26 cellular contexts compared by ENCODE assay signal in genomic region chr5:20230010-20230409, GRCh38.
"Had no signal": no experiment of that assay in that cellular context is flagged by ENCODE, and none has a peak within 500 bp of the region (broad histone marks: within the 10 kb centered on the region; RNA-seq: fewer than 3 reads in every experiment).

No MANE protein-coding gene starts in this region.

- H3K27ac ChIP-seq: brain microvascular endothelial cell, esophagus squamous epithelium, VCaP had no signal

- ATAC-seq: activated T-cell treated with anti-CD3 and anti-CD28 coated beads, Interleukin-2, amount 50 U/mL, for 72 hours; effector memory CD8-positive, alpha-beta T cell; T-helper 17 cell; WTC11 had no signal

- DNase-seq: activated CD4-positive, alpha-beta memory T cell treated with anti-CD3 and anti-CD28 coated beads, Interleukin-2, amount 10 ng/mL, durations not matched to agents 7 days and 5 days; activated CD4-positive, alpha-beta T cell treated with anti-CD3 and anti-CD28 coated beads for 1 hour; activated CD4-positive, alpha-beta T cell treated with anti-CD3 and anti-CD28 coated beads for 4 hours; activated CD4-positive, alpha-beta T cell treated with anti-CD3 and anti-CD28 coated beads, Interleukin-2, amount 10 ng/mL, durations not matched to agents 7 days and 5 days; activated CD4-positive, alpha-beta T cell treated with anti-CD3 and anti-CD28 coated beads, Interleukin-2, amount 50 U/mL, for 4 hours; activated CD8-positive, alpha-beta memory T cell treated with anti-CD3 and anti-CD28 coated beads, Interleukin-2, amount 50 U/mL, for 48 hours; activated gamma-delta T cell; activated naive CD4-positive, alpha-beta T cell; activated naive CD4-positive, alpha-beta T cell treated with anti-CD3 and anti-CD28 coated beads, Interleukin-2, amount 50 U/mL, for 16 hours; activated T-cell treated with anti-CD3 and anti-CD28 coated beads for 4 hours; activated T-cell treated with anti-CD3 and anti-CD28 coated beads, Interleukin-2, amount 50 U/mL, for 24 hours; activated T-cell treated with anti-CD3 and anti-CD28 coated beads, Interleukin-2, amount 50 U/mL, for 72 hours; amniotic stem cell; anterior cingulate cortex; brain microvascular endothelial cell; cortex of kidney; dermis blood vessel endothelial cell; effector CD4-positive, alpha-beta T cell; effector memory CD8-positive, alpha-beta T cell; erythroblast; esophagus squamous epithelium; head of caudate nucleus; T-helper 1 cell; T-helper 17 cell had no signal
